In the genomic region with DNA sequence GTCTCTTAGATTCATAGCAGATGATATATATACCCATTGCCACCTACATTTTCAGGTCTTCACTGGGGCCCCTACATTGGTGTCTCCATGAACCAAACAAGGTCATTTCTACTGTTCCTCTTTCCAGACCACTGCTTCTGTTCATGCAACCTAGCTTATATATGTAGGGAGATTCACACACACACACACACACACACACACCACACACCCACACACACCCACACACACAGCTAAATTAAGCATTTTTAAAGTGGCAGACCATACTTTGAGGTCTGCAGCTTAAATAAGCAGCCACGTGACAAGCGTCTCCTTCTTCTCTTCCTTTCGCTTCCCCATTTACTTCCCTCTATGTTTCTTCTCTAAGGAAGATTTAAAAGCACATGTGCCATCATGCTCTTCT, we compare ENCODE assay signal across 10 cellular contexts.
DNase-seq lines count a peak whose midpoint lies in the region; ATAC-seq and TF ChIP-seq lines count a peak whose summit lies in the region.
"Had no signal": no experiment of that assay in that cellular context is flagged by ENCODE, and none has a peak within 500 bp of the region (broad histone marks: within the 10 kb centered on the region; RNA-seq: fewer than 3 reads in every experiment).

No MANE protein-coding gene starts in this region.

- H3K27ac ChIP-seq in vagina, result peak overlapping the region; percentile 70
- no peak overlapping the region for H3K27ac ChIP-seq in CD4-positive, alpha-beta T cell (ENCODE audit: low read depth, low read length)

- POLR2A ChIA-PET in CD4-positive, alpha-beta T cell (lab: Charles Lee), result interaction anchor here (0.7 kb wide), 1 partner anchor 53 kb away, joined by 3 read pairs; no protein-coding TSS in a partner anchor

- no peaks in the 10 kb centered on the region for H3K27me3 ChIP-seq in vagina
- no peaks in the 10 kb centered on the region for H3K27me3 ChIP-seq in CD4-positive, alpha-beta T cell (ENCODE audit: control insufficient read depth, insufficient read depth, low read length)

- peaks cover 0 to 2% of the 10 kb centered on the region in 2 donors for H3K36me3 ChIP-seq in vagina

- CTCF ChIA-PET in CD4-positive, alpha-beta T cell (lab: Charles Lee), result interaction anchor here (1.2 kb wide), 1 partner anchor 144 kb away, joined by 4 read pairs; the partner anchor contains the start of gene TCTN3

- no peak overlapping the region for H3K27ac Mint-ChIP-seq in stimulated activated naive CD8-positive, alpha-beta T cell treated with anti-CD3 and anti-CD28 coated beads, Interleukin-15, amount 100 ng/mL, for 72 hours
- no peak overlapping the region for H3K27ac Mint-ChIP-seq in CD4-positive, alpha-beta T cell
- H3K27ac Mint-ChIP-seq: nephron had no signal

- H3K9me3 Mint-ChIP-seq in stimulated activated naive CD8-positive, alpha-beta T cell treated with anti-CD3 and anti-CD28 coated beads, Interleukin-15, amount 100 ng/mL, for 72 hours, result no peaks in the 10 kb centered on the region
- no peaks in the 10 kb centered on the region for H3K9me3 Mint-ChIP-seq in CD4-positive, alpha-beta T cell
- H3K9me3 Mint-ChIP-seq: nephron had no signal

- peaks cover 44% of the 10 kb centered on the region for H3K4me1 ChIP-seq in vagina

- no peak for ATAC-seq in stimulated activated naive CD8-positive, alpha-beta T cell treated with anti-CD3 and anti-CD28 coated beads, Interleukin-15, Interleukin-2, amounts not matched to agents 100 U/mL and 50 U/mL, for 24 hours
- ATAC-seq in stimulated activated naive CD8-positive, alpha-beta T cell treated with anti-CD3 and anti-CD28 coated beads, Interleukin-15, amount 100 ng/mL, for 72 hours, result no peak
- ATAC-seq in HG03439 (IDR thresholded peaks at IDR 0.05; ENCODE audit: unreplicated experiment) (peak; percentile 39), esophagus mucosa (peak; percentile 61)
- ATAC-seq in CD4-positive, alpha-beta T cell (ENCODE audit: poor library complexity), result no peak

- no peaks in the 10 kb centered on the region for H3K27me3 Mint-ChIP-seq in stimulated activated naive CD8-positive, alpha-beta T cell treated with anti-CD3 and anti-CD28 coated beads, Interleukin-15, amount 100 ng/mL, for 72 hours
- no peaks in the 10 kb centered on the region for H3K27me3 Mint-ChIP-seq in CD4-positive, alpha-beta T cell

- intact Hi-C loops in vagina (cut with DNase I), result no loop called here
- intact Hi-C loops in CD4-positive, alpha-beta T cell (cut with DNase I, micrococcal nuclease), result no loop called here

- H3K4me3 ChIP-seq in vagina, result no peak overlapping the region

- peak; percentile 13 for DNase-seq in stimulated activated naive CD8-positive, alpha-beta T cell treated with anti-CD3 and anti-CD28 coated beads, Interleukin-15, Interleukin-2, amounts not matched to agents 100 U/mL and 50 U/mL, for 24 hours
- no peak for DNase-seq in stimulated activated naive CD8-positive, alpha-beta T cell treated with anti-CD3 and anti-CD28 coated beads, Interleukin-15, amount 100 ng/mL, for 72 hours
- DNase-seq in vagina (ENCODE audit: extremely low spot score in 2 of 2) (no peak), activated T-cell treated with anti-CD3 and anti-CD28 coated beads for 4 hours (no peak)
- DNase-seq in CD4-positive, alpha-beta T cell, result no peak
- no peak for DNase-seq in activated CD4-positive, alpha-beta T cell treated with anti-CD3 and anti-CD28 coated beads, Interleukin-2, amount 50 U/mL, for 1 hour
- DNase-seq: T-helper 9 cell had no signal

- TF ChIP-seq POLR2A in vagina (IDR thresholded peaks at IDR 0.05), result no peak

- H3K4me1 Mint-ChIP-seq in stimulated activated naive CD8-positive, alpha-beta T cell treated with anti-CD3 and anti-CD28 coated beads, Interleukin-15, amount 100 ng/mL, for 72 hours, result peaks cover 50% of the 10 kb centered on the region
- peaks cover 6% of the 10 kb centered on the region for H3K4me1 Mint-ChIP-seq in CD4-positive, alpha-beta T cell (ENCODE audit: low read depth)

- no peaks in the 10 kb centered on the region for H3K9me3 ChIP-seq in vagina
- H3K9me3 ChIP-seq in CD4-positive, alpha-beta T cell (ENCODE audit: control insufficient read depth, low read length), result no peaks in the 10 kb centered on the region

- TF ChIP-seq CTCF in vagina (IDR thresholded peaks at IDR 0.05), result no peak
- TF ChIP-seq CTCF in CD4-positive, alpha-beta T cell (IDR thresholded peaks at IDR 0.05), result no peak

- no peaks in the 10 kb centered on the region for H3K36me3 Mint-ChIP-seq in CD4-positive, alpha-beta T cell (ENCODE audit: low read depth)

- no peak overlapping the region for H3K4me3 Mint-ChIP-seq in stimulated activated naive CD8-positive, alpha-beta T cell treated with anti-CD3 and anti-CD28 coated beads, Interleukin-15, amount 100 ng/mL, for 72 hours
- no peak overlapping the region for H3K4me3 Mint-ChIP-seq in CD4-positive, alpha-beta T cell
- H3K4me3 Mint-ChIP-seq: nephron had no signal

Comparison
In these comparisons a context has a peak if more than half of its experiments do, and no peak if none do; other contexts are left out.
1. ATAC-seq: peak in HG03439 (single experiment) and esophagus mucosa (single experiment); none in stimulated activated naive CD8-positive, alpha-beta T cell treated with anti-CD3 and anti-CD28 coated beads, Interleukin-15, Interleukin-2, amounts not matched to agents 100 U/mL and 50 U/mL, for 24 hours (single experiment), stimulated activated naive CD8-positive, alpha-beta T cell treated with anti-CD3 and anti-CD28 coated beads, Interleukin-15, amount 100 ng/mL, for 72 hours (single experiment) and CD4-positive, alpha-beta T cell (single experiment).